In genomic region chr4:101282076-101282844, GRCh38 we compare ENCODE assay signal across 13 cellular contexts.
DNase-seq lines count a peak whose midpoint lies in the region; ATAC-seq and TF ChIP-seq lines count a peak whose summit lies in the region.
"Had no signal": no experiment of that assay in that cellular context is flagged by ENCODE, and none has a peak within 500 bp of the region (broad histone marks: within the 10 kb centered on the region; RNA-seq: fewer than 3 reads in every experiment).

No MANE protein-coding gene starts in this region.

- peaks cover 10% of the 10 kb centered on the region for H3K4me1 ChIP-seq in CD8-positive, alpha-beta memory T cell (ENCODE audit: insufficient read depth, low read length)
- peaks cover 0 to 40% (median 14%) of the 10 kb centered on the region in 4 donors for H3K4me1 ChIP-seq in sigmoid colon

- H3K27ac Mint-ChIP-seq in CD8-positive, alpha-beta memory T cell = peak overlapping the region in 6 of 8 donors; percentile 28 to 80 (median 66)
- no peak overlapping the region for H3K27ac Mint-ChIP-seq in activated CD4-positive, alpha-beta T cell treated with anti-CD3 and anti-CD28 coated beads, Interleukin-2, amount 10 ng/mL, durations not matched to agents 7 days and 5 days
- peak overlapping the region; percentile 89 for H3K27ac Mint-ChIP-seq in memory B cell

- no peak for TF ChIP-seq POLR2A in sigmoid colon (IDR thresholded peaks at IDR 0.05)

- H3K4me3 Mint-ChIP-seq in CD8-positive, alpha-beta memory T cell = peak overlapping the region in 5 of 7 donors; percentile 35 to 71 (median 48)
- no peak overlapping the region for H3K4me3 Mint-ChIP-seq in activated CD4-positive, alpha-beta T cell treated with anti-CD3 and anti-CD28 coated beads, Interleukin-2, amount 10 ng/mL, durations not matched to agents 7 days and 5 days
- peak overlapping the region; percentile 27 for H3K4me3 Mint-ChIP-seq in memory B cell

- no peaks in the 10 kb centered on the region for H3K9me3 ChIP-seq in CD8-positive, alpha-beta memory T cell (ENCODE audit: low read length)
- no peaks in the 10 kb centered on the region for H3K9me3 ChIP-seq in sigmoid colon
- H3K9me3 ChIP-seq: ascending aorta, ovary had no signal

- no peaks in the 10 kb centered on the region for H3K36me3 ChIP-seq in CD8-positive, alpha-beta memory T cell (ENCODE audit: insufficient read depth, low read length)
- no peaks in the 10 kb centered on the region for H3K36me3 ChIP-seq in sigmoid colon
- H3K36me3 ChIP-seq: ascending aorta, ovary had no signal

- ATAC-seq in HG02678 (IDR thresholded peaks at IDR 0.05; ENCODE audit: unreplicated experiment) (peak; percentile 52), memory B cell (ENCODE audit: low read depth) (peak; percentile 47), GM18867 (IDR thresholded peaks at IDR 0.05; ENCODE audit: unreplicated experiment) (no peak)

- no peak for TF ChIP-seq EP300 in sigmoid colon (IDR thresholded peaks at IDR 0.05)

- H3K4me1 Mint-ChIP-seq in CD8-positive, alpha-beta memory T cell = peaks cover 64 to 89% (median 86%) of the 10 kb centered on the region in 3 donors
- peaks cover 36% of the 10 kb centered on the region for H3K4me1 Mint-ChIP-seq in activated CD4-positive, alpha-beta T cell treated with anti-CD3 and anti-CD28 coated beads, Interleukin-2, amount 10 ng/mL, durations not matched to agents 7 days and 5 days
- peaks cover 62% of the 10 kb centered on the region for H3K4me1 Mint-ChIP-seq in memory B cell

- DNase-seq in CD8-positive, alpha-beta memory T cell = peak in 2 of 5 donors; percentile 15 to 46
- DNase-seq in activated CD4-positive, alpha-beta T cell treated with anti-CD3 and anti-CD28 coated beads, Interleukin-2, amount 10 ng/mL, durations not matched to agents 7 days and 5 days = peak; percentile 24
- DNase-seq in memory B cell (ENCODE audit: low spot score in 2 of 2) (no peak), NCI-H2227 (lab: John Stamatoyannopoulos, UW; ENCODE audit: unreplicated experiment) (no peak), sigmoid colon (no peak), medulla oblongata (ENCODE audit: extremely low spot score) (no peak)
- DNase-seq: DMS 273 treated with DMSO at 0.1 percent for 48 hours, foreskin fibroblast, IMR-90, ovary had no signal

- no peak overlapping the region for H3K27ac ChIP-seq in CD8-positive, alpha-beta memory T cell (ENCODE audit: low read depth, low read length)
- no peak overlapping the region for H3K27ac ChIP-seq in sigmoid colon
- H3K27ac ChIP-seq: ascending aorta, ovary had no signal

- 71 to 95% methylated on average over 4 of the region's 4 CpGs for WGBS in sigmoid colon, 2 donors

- intact Hi-C loops in sigmoid colon (cut with DNase I) = no loop called here

- CTCF ChIA-PET in CD8-positive, alpha-beta memory T cell (lab: Charles Lee) = no interaction called here
- CTCF ChIA-PET in activated CD4-positive, alpha-beta T cell treated with anti-CD3 and anti-CD28 coated beads, Interleukin-2, amount 10 ng/mL, durations not matched to agents 7 days and 5 days (lab: Charles Lee) = interaction anchor here (1.5 kb wide), 1 partner anchor 10 kb away, joined by 3 read pairs; no protein-coding TSS in a partner anchor

- no peaks in the 10 kb centered on the region for H3K9me3 Mint-ChIP-seq in CD8-positive, alpha-beta memory T cell
- H3K9me3 Mint-ChIP-seq in activated CD4-positive, alpha-beta T cell treated with anti-CD3 and anti-CD28 coated beads, Interleukin-2, amount 10 ng/mL, durations not matched to agents 7 days and 5 days = peaks cover 7% of the 10 kb centered on the region
- H3K9me3 Mint-ChIP-seq in memory B cell = peaks cover 2% of the 10 kb centered on the region

- H3K27me3 Mint-ChIP-seq in CD8-positive, alpha-beta memory T cell = no peaks in the 10 kb centered on the region
- H3K27me3 Mint-ChIP-seq in activated CD4-positive, alpha-beta T cell treated with anti-CD3 and anti-CD28 coated beads, Interleukin-2, amount 10 ng/mL, durations not matched to agents 7 days and 5 days = no peaks in the 10 kb centered on the region
- H3K27me3 Mint-ChIP-seq in memory B cell = no peaks in the 10 kb centered on the region

- no peak for TF ChIP-seq CTCF in sigmoid colon (IDR thresholded peaks at IDR 0.05)

- peaks cover 0 to 3% (median 0%) of the 10 kb centered on the region in 3 donors for H3K36me3 Mint-ChIP-seq in CD8-positive, alpha-beta memory T cell
- peaks cover 7% of the 10 kb centered on the region for H3K36me3 Mint-ChIP-seq in activated CD4-positive, alpha-beta T cell treated with anti-CD3 and anti-CD28 coated beads, Interleukin-2, amount 10 ng/mL, durations not matched to agents 7 days and 5 days (ENCODE audit: low read depth)
- peaks cover 5% of the 10 kb centered on the region for H3K36me3 Mint-ChIP-seq in memory B cell

- H3K27me3 ChIP-seq in CD8-positive, alpha-beta memory T cell (ENCODE audit: insufficient read depth, low read length, poor library complexity, severe bottlenecking) = no peaks in the 10 kb centered on the region
- H3K27me3 ChIP-seq in sigmoid colon = no peaks in the 10 kb centered on the region
- H3K27me3 ChIP-seq: ascending aorta, ovary had no signal

- POLR2A ChIA-PET in CD8-positive, alpha-beta memory T cell (lab: Charles Lee) = no interaction called here
- POLR2A ChIA-PET in activated CD4-positive, alpha-beta T cell treated with anti-CD3 and anti-CD28 coated beads, Interleukin-2, amount 10 ng/mL, durations not matched to agents 7 days and 5 days (lab: Charles Lee) = no interaction called here

- no peak overlapping the region for H3K4me3 ChIP-seq in CD8-positive, alpha-beta memory T cell (ENCODE audit: low read length)
- no peak overlapping the region for H3K4me3 ChIP-seq in sigmoid colon
- H3K4me3 ChIP-seq: ascending aorta, ovary had no signal
